1 cellular context compared by ENCODE assay signal in the genomic region with DNA sequence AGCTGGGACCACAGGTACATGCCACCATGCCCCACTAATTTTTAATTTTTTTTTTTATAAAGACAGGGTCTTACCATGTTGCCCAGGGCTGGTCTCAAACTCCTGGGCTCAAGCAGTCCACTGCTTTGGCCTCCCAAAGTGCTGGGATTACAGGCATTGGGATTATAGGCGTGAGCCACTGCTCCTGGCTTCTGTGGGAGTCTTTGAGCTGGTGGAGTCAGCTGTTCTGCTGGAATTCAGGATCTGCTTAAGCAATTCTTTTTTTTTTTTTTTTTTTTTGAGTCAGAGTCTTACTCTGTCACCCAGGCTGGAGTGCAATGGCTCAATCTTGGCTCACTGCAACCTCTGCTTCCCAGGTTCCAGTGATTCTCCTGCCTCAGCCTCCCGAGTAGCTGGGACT. TPM values are rescaled to one million over a fixed set of nuclear protein-coding genes. Genes with fewer than 3 reads are reported as not detected.
"Had no signal": no experiment of that assay in that cellular context is flagged by ENCODE, and none has a peak within 500 bp of the region (broad histone marks: within the 10 kb centered on the region; RNA-seq: fewer than 3 reads in every experiment).

No MANE protein-coding gene starts in this region.

RNA-seq across cellular contexts. Expression of a gene that starts 41.0 kb away (rescaled TPM):
- total RNA-seq: naive thymus-derived CD8-positive, alpha-beta T cell had no signal
- polyA plus RNA-seq: naive thymus-derived CD8-positive, alpha-beta T cell had no signal
